ENCODE assay signal across 26 cellular contexts in genomic region chr21:44571296-44571695, GRCh38. TPM values are rescaled to one million over a fixed set of nuclear protein-coding genes. Genes with fewer than 3 reads are reported as not detected.
"Had no signal": no experiment of that assay in that cellular context is flagged by ENCODE, and none has a peak within 500 bp of the region (broad histone marks: within the 10 kb centered on the region; RNA-seq: fewer than 3 reads in every experiment).

No MANE protein-coding gene starts in this region.

- H3K27me3 ChIP-seq: colonic mucosa had no signal

- H3K36me3 ChIP-seq: colonic mucosa, sigmoid colon, stomach, thoracic aorta, transverse colon had no signal

- DNase-seq: colonic mucosa; dermis blood vessel endothelial cell; endodermal cell; erythroblast; foreskin melanocyte; hippocampal formation; kidney glomerular epithelial cell; mammary epithelial cell; naive thymus-derived CD4-positive, alpha-beta T cell; nephron progenitor cell; psoas muscle; retina; stimulated activated CD4-positive, alpha-beta T cell treated with anti-CD3 and anti-CD28 coated beads, Interleukin-12 subunit alpha, Interleukin-12 subunit beta, amount 100 ng/mL, for 4 hours; stimulated activated naive CD4-positive, alpha-beta T cell; stomach; substantia nigra; transverse colon had no signal

- H3K4me1 ChIP-seq: colonic mucosa, psoas muscle, sigmoid colon had no signal

- H3K27ac ChIP-seq: colonic mucosa, psoas muscle, sigmoid colon, skin epidermis, stomach, thoracic aorta, transverse colon had no signal

- H3K27ac Mint-ChIP-seq: endodermal cell, nephron progenitor cell had no signal

- ATAC-seq: naive thymus-derived CD4-positive, alpha-beta T cell; psoas muscle had no signal

- H3K9me3 ChIP-seq: colonic mucosa, thoracic aorta, transverse colon had no signal

- H3K4me3 ChIP-seq: colonic mucosa, psoas muscle, sigmoid colon, skin epidermis, stomach, thoracic aorta, transverse colon had no signal

- H3K4me3 Mint-ChIP-seq: endodermal cell; naive thymus-derived CD4-positive, alpha-beta T cell; nephron progenitor cell had no signal

RNA-seq across cellular contexts. Expression of gene KRTAP10-4, which starts 2.2 kb away (rescaled TPM):
- total RNA-seq: colonic mucosa; dermis blood vessel endothelial cell; endodermal cell; endothelial cell of umbilical vein; liver; mammary epithelial cell; mesenteric fat pad; mononuclear cell; naive thymus-derived CD4-positive, alpha-beta T cell; osteoblast; psoas muscle; sigmoid colon; stomach; thoracic aorta; transverse colon; urinary bladder had no signal

RNA-seq across cellular contexts. Expression of gene KRTAP10-5, which starts 9.1 kb away (rescaled TPM):
- total RNA-seq: colonic mucosa; dermis blood vessel endothelial cell; endodermal cell; endothelial cell of umbilical vein; liver; mammary epithelial cell; mesenteric fat pad; mononuclear cell; naive thymus-derived CD4-positive, alpha-beta T cell; osteoblast; psoas muscle; sigmoid colon; stomach; thoracic aorta; transverse colon; urinary bladder had no signal

RNA-seq across cellular contexts. Expression of gene KRTAP10-3, which starts 12.7 kb away (rescaled TPM):
- total RNA-seq: colonic mucosa; dermis blood vessel endothelial cell; endodermal cell; endothelial cell of umbilical vein; liver; mammary epithelial cell; mesenteric fat pad; mononuclear cell; naive thymus-derived CD4-positive, alpha-beta T cell; osteoblast; psoas muscle; stomach; thoracic aorta; transverse colon; urinary bladder had no signal

RNA-seq across cellular contexts. Expression of gene KRTAP10-2, which starts 20.0 kb away (rescaled TPM):
- total RNA-seq: colonic mucosa; dermis blood vessel endothelial cell; endodermal cell; endothelial cell of umbilical vein; liver; mammary epithelial cell; mesenteric fat pad; mononuclear cell; naive thymus-derived CD4-positive, alpha-beta T cell; osteoblast; psoas muscle; sigmoid colon; stomach; thoracic aorta; transverse colon; urinary bladder had no signal

RNA-seq across cellular contexts. Expression of gene KRTAP10-6, which starts 21.0 kb away (rescaled TPM):
- total RNA-seq: colonic mucosa; dermis blood vessel endothelial cell; endodermal cell; endothelial cell of umbilical vein; liver; mammary epithelial cell; mesenteric fat pad; mononuclear cell; naive thymus-derived CD4-positive, alpha-beta T cell; osteoblast; psoas muscle; sigmoid colon; stomach; thoracic aorta; transverse colon; urinary bladder had no signal
